In the genomic region with DNA sequence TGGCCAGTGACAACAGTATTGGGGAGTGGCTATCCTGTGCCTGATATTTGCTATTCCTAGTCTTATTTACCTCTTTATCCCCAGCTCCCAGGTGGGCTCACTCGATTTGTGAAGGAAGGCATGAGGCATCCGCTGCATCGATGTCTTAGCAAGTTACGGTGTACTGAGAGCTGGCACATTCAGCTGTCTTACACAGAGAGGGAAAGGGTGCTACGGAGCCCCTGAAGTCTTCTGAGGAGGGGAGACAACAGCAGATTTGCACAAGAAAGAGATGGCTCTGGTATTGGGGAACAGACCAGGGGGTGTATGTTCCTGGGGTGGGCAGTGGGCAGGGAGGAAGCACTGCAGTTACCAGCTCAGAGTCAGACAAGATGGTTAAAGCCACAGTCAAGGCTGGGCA, we compare ENCODE assay signal across 15 cellular contexts.
DNase-seq lines count a peak whose midpoint lies in the region; ATAC-seq and TF ChIP-seq lines count a peak whose summit lies in the region.
"Had no signal": no experiment of that assay in that cellular context is flagged by ENCODE, and none has a peak within 500 bp of the region (broad histone marks: within the 10 kb centered on the region; RNA-seq: fewer than 3 reads in every experiment).

No MANE protein-coding gene starts in this region.

- H3K27ac Mint-ChIP-seq in osteocyte (ENCODE audit: unreplicated experiment) = no peak overlapping the region
- H3K27ac Mint-ChIP-seq: CD14-positive monocyte; CD8-positive, alpha-beta T cell; IgD-negative memory B cell had no signal

- DNase-seq in right atrium auricular region (ENCODE audit: low spot score) (peak; percentile 47), left ventricle myocardium superior (no peak), islet precursor cell (peak; percentile 37), osteocyte (ENCODE audit: extremely low spot score, unreplicated experiment) (peak; percentile 77), amniotic stem cell (lab: John Stamatoyannopoulos, UW) (no peak), NCI-H510A (lab: John Stamatoyannopoulos, UW) (no peak), hippocampal formation (lab: John Stamatoyannopoulos, UW) (no peak)
- DNase-seq: Caco-2, DND-41, GDM1, H7 had no signal

- H3K4me1 Mint-ChIP-seq in osteocyte (ENCODE audit: unreplicated experiment) = no peaks in the 10 kb centered on the region
- H3K4me1 Mint-ChIP-seq: IgD-negative memory B cell had no signal

- no peaks in the 10 kb centered on the region for H3K9me3 Mint-ChIP-seq in osteocyte (ENCODE audit: unreplicated experiment)
- H3K9me3 Mint-ChIP-seq: CD8-positive, alpha-beta T cell; IgD-negative memory B cell had no signal

- no peaks in the 10 kb centered on the region for H3K27me3 ChIP-seq in right atrium auricular region

- intact Hi-C loops in left ventricle myocardium superior (cut with micrococcal nuclease) = no loop called here

- H3K9me3 ChIP-seq in right atrium auricular region = no peaks in the 10 kb centered on the region
- H3K9me3 ChIP-seq: Caco-2 had no signal

- H3K27ac ChIP-seq in right atrium auricular region = no peak overlapping the region
- H3K27ac ChIP-seq: 22Rv1 had no signal

- no peak overlapping the region for H3K4me3 ChIP-seq in right atrium auricular region

- ATAC-seq in left ventricle myocardium superior = no peak
- ATAC-seq: CD8-positive, alpha-beta T cell had no signal

- peaks cover 41% of the 10 kb centered on the region for H3K27me3 Mint-ChIP-seq in osteocyte (ENCODE audit: unreplicated experiment)

- TF ChIP-seq CTCF in right atrium auricular region (IDR thresholded peaks at IDR 0.05) (no peak), osteocyte (IDR thresholded peaks at IDR 0.05) (no peak)

- H3K4me3 Mint-ChIP-seq in osteocyte (ENCODE audit: unreplicated experiment) = no peak overlapping the region
- H3K4me3 Mint-ChIP-seq: CD14-positive monocyte; CD8-positive, alpha-beta T cell; IgD-negative memory B cell had no signal

- no peaks in the 10 kb centered on the region for H3K36me3 ChIP-seq in right atrium auricular region

- no peaks in the 10 kb centered on the region for H3K36me3 Mint-ChIP-seq in osteocyte (ENCODE audit: unreplicated experiment)
- H3K36me3 Mint-ChIP-seq: CD14-positive monocyte; CD8-positive, alpha-beta T cell; IgD-negative memory B cell had no signal

- H3K4me1 ChIP-seq in right atrium auricular region = peaks cover 0 to 11% of the 10 kb centered on the region in 2 donors
- H3K4me1 ChIP-seq: Caco-2 had no signal

Comparison
In these comparisons a context has a peak if more than half of its experiments do, and no peak if none do; other contexts are left out.
1. DNase-seq: peak in right atrium auricular region (single experiment), islet precursor cell (single experiment) and osteocyte (single experiment); none in left ventricle myocardium superior (single experiment), amniotic stem cell (single experiment), NCI-H510A (single experiment) and hippocampal formation (0 of 2).